ENCODE assay signal across 3 cellular contexts in genomic region chr9:130741024-130741305, GRCh38.
TF ChIP-seq lines count a peak whose summit lies in the region.

No MANE protein-coding gene starts in this region.

TF ChIP-seq in HEK293, 187 proteins besides CTCF, POLR2A, EP300 and RAD21:
- TF ChIP-seq EGR2 (tag by site-specific recombination; IDR thresholded peaks at IDR 0.05; ENCODE audit: low read depth) (no peak), ZNF26 (tag by site-specific recombination; IDR thresholded peaks at IDR 0.05) (0 out of 2 replicates have a peak, but pooled peaks have one; percentile 9)

TF ChIP-seq in IMR-90, 13 proteins besides CTCF, POLR2A, EP300 and RAD21:
- TF ChIP-seq CEBPB (IDR thresholded peaks at IDR 0.05; ENCODE audit: low read depth, low read length) (no peak), RFX5 (IDR thresholded peaks at IDR 0.05; ENCODE audit: low read depth, low read length) (no peak), RCOR1 (IDR thresholded peaks at IDR 0.05; ENCODE audit: insufficient replicate concordance, low read length) (no peak), USF2 (IDR thresholded peaks at IDR 0.05; ENCODE audit: low read depth, low read length) (no peak), ELK1 (IDR thresholded peaks at IDR 0.05; ENCODE audit: borderline replicate concordance, low read depth, low read length) (no peak), FOS (IDR thresholded peaks at IDR 0.05; ENCODE audit: low read depth, low read length) (no peak), BHLHE40 (IDR thresholded peaks at IDR 0.05; ENCODE audit: low read depth, low read length) (no peak), MAFK (IDR thresholded peaks at IDR 0.05; ENCODE audit: low read depth, low read length) (no peak), MXI1 (IDR thresholded peaks at IDR 0.05; ENCODE audit: borderline replicate concordance, low read depth, low read length) (no peak), MAZ (IDR thresholded peaks at IDR 0.05; ENCODE audit: borderline replicate concordance, low read depth, low read length) (no peak), SMC3 (IDR thresholded peaks at IDR 0.05; ENCODE audit: low read depth, low read length) (no peak), NFE2L2 (IDR thresholded peaks at IDR 0.05; ENCODE audit: low read depth, low read length) (no peak), CHD1 (IDR thresholded peaks at IDR 0.05; ENCODE audit: low read depth, low read length) (no peak)

TF ChIP-seq in K562, 482 proteins besides CTCF, POLR2A, EP300 and RAD21:
- no peak for TF ChIP-seq LCOR (CRISPR knock-in tag; IDR thresholded peaks at IDR 0.05)
- TF ChIP-seq ZNF384 (IDR thresholded peaks at IDR 0.05; ENCODE audit: low read depth, low read length), result no peak
- no peak for TF ChIP-seq ZNF347 (CRISPR knock-in tag; IDR thresholded peaks at IDR 0.05; ENCODE audit: low read depth)
- no peak for TF ChIP-seq FOSL1 (tag; conservative IDR thresholded peaks at IDR 0.05)
- TF ChIP-seq MYNN (IDR thresholded peaks at IDR 0.05), result no peak
- no peak for TF ChIP-seq MYNN (CRISPR knock-in tag; IDR thresholded peaks at IDR 0.05)
- TF ChIP-seq PCBP1 (IDR thresholded peaks at IDR 0.05; ENCODE audit: low read depth, low read length, poor library complexity, severe bottlenecking), result no peak
- TF ChIP-seq PHF21A (IDR thresholded peaks at IDR 0.05; ENCODE audit: borderline replicate concordance, low read depth), result no peak
- no peak for TF ChIP-seq HOMEZ (CRISPR knock-in tag; IDR thresholded peaks at IDR 0.05)
- no peak for TF ChIP-seq VEZF1 (CRISPR knock-in tag; IDR thresholded peaks at IDR 0.05)
- TF ChIP-seq CGGBP1 (CRISPR knock-in tag; IDR thresholded peaks at IDR 0.05), result no peak
- TF ChIP-seq ZNF354B (CRISPR knock-in tag; IDR thresholded peaks at IDR 0.05), result no peak
- no peak for TF ChIP-seq ZNF639 (CRISPR knock-in tag; conservative IDR thresholded peaks at IDR 0.05 in 1 of 2, IDR thresholded peaks at IDR 0.05 in 1 of 2)
- TF ChIP-seq NCOR1 (IDR thresholded peaks at IDR 0.05), result no peak
- no peak for TF ChIP-seq RERE (CRISPR knock-in tag; IDR thresholded peaks at IDR 0.05; ENCODE audit: borderline replicate concordance)
